Comparison of ENCODE assay signal across 9 cellular contexts in the genomic region with DNA sequence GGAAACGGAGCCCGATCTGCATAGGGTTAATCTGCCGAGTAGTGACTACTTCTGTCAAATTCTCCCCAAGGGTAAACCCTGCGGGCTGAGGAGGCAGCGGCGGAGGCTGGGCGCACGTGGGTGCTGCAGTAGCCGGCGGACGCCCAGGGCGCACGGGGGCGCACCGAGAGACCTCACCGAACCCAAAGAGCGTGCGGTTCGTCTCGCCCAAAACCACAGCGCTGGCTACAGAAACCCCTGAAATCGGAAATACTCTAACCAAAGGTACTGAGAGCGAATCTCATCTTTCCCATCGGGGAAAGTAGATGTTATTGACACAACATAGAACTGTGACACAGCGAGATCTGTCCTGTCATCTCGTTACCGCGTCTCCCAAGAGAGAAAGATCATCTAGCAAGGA. TPM values are rescaled to one million over a fixed set of nuclear protein-coding genes. Genes with fewer than 3 reads are reported as not detected.
DNase-seq lines count a peak whose midpoint lies in the region; ATAC-seq and TF ChIP-seq lines count a peak whose summit lies in the region.
"Had no signal": no experiment of that assay in that cellular context is flagged by ENCODE, and none has a peak within 500 bp of the region (broad histone marks: within the 10 kb centered on the region; RNA-seq: fewer than 3 reads in every experiment).

No MANE protein-coding gene starts in this region.

- no peak for TF ChIP-seq CTCF in spleen (IDR thresholded peaks at IDR 0.05 in 8 of 11, conservative IDR thresholded peaks at IDR 0.05 in 3 of 11)

- no peak overlapping the region for H3K27ac ChIP-seq in iPS-18a (ENCODE audit: low read length)
- no peak overlapping the region for H3K27ac ChIP-seq in spleen

- H3K9ac ChIP-seq in iPS-18a (ENCODE audit: low read length), result peak overlapping the region; percentile 26

- peak overlapping the region; percentile 66 for H3K4me3 ChIP-seq in iPS-18a (ENCODE audit: low read length)
- peak overlapping the region in 1 of 8 donors; percentile 17 for H3K4me3 ChIP-seq in spleen

- H3K27me3 ChIP-seq in iPS-18a (ENCODE audit: control insufficient read depth, insufficient read depth, low read length) (peaks cover 28% of the 10 kb centered on the region), spleen (replicated peaks in 1 of 7) (peaks cover 0 to 55% (median 8%) of the 10 kb centered on the region in 7 donors)

- 4 to 9% (median 6%) methylated on average over 18 to 28 of the region's 28 CpGs for WGBS in spleen, 5 donors

- intact Hi-C loops in spleen (cut with DNase I; ENCODE audit: low total_unique reads), result no loop called here

- peak; percentile 21 to 52 (median 22) for DNase-seq in activated CD8-positive, alpha-beta memory T cell treated with anti-CD3 and anti-CD28 coated beads for 48 hours (ENCODE audit: low read depth in 2 of 3, low spot score in 2 of 3)
- peak; percentile 47 to 56 for DNase-seq in stimulated activated CD8-positive, alpha-beta memory T cell treated with anti-CD3 and anti-CD28 coated beads, Interleukin-15, amount 100 ng/mL, for 48 hours (ENCODE audit: low read depth in 2 of 2)
- no peak for DNase-seq in CD1c-positive myeloid dendritic cell (ENCODE audit: extremely low spot score)
- DNase-seq in spleen, result no peak
- DNase-seq in H4 (ENCODE audit: low spot score), result no peak

- ATAC-seq in GM18519 (IDR thresholded peaks at IDR 0.05; ENCODE audit: low FRiP score, unreplicated experiment), result peak; percentile 79
- ATAC-seq in HG02884 (IDR thresholded peaks at IDR 0.05; ENCODE audit: unreplicated experiment), result peak; percentile 85

- H3K9me3 ChIP-seq in iPS-18a (ENCODE audit: control insufficient read depth, low read depth, low read length), result no peaks in the 10 kb centered on the region
- peaks cover 0 to 24% (median 14%) of the 10 kb centered on the region in 8 donors for H3K9me3 ChIP-seq in spleen

- H3K4me1 ChIP-seq in iPS-18a (ENCODE audit: control insufficient read depth, low read depth, low read length), result peaks cover 4% of the 10 kb centered on the region
- H3K4me1 ChIP-seq in spleen, result peaks cover 0 to 10% (median 8%) of the 10 kb centered on the region in 6 donors

- TF ChIP-seq POLR2A in spleen (IDR thresholded peaks at IDR 0.05), result no peak

- H3K36me3 ChIP-seq in iPS-18a (ENCODE audit: control insufficient read depth, low read depth, low read length) (no peaks in the 10 kb centered on the region), spleen (no peaks in the 10 kb centered on the region)

RNA-seq across cellular contexts. Expression of a gene that starts 56.0 kb away (rescaled TPM):
- total RNA-seq in spleen, result under 1 TPM in 6 of 7 donors, not detected in 1; 0.05 to 0.70 (median 0.09) TPM
- under 1 TPM; 0.03 to 0.06 (median 0.04) TPM for polyA plus RNA-seq in spleen
- 0.02 and 1.0 TPM in 2 replicates for total RNA-seq in H4 (2014; rRNA removed; shearing (Covaris generic))
- total RNA-seq: T-helper 1 cell treated with Interleukin-12 subunit alpha and Interleukin-12 subunit beta and Interleukin-4 antibody, amounts not matched to agents 30 ng/mL and 1 ng/mL, for 36 hours had no signal

Comparison
In these comparisons a context has a peak if more than half of its experiments do, and no peak if none do; other contexts are left out.
1. DNase-seq: peak in activated CD8-positive, alpha-beta memory T cell treated with anti-CD3 and anti-CD28 coated beads for 48 hours (3 of 3) and stimulated activated CD8-positive, alpha-beta memory T cell treated with anti-CD3 and anti-CD28 coated beads, Interleukin-15, amount 100 ng/mL, for 48 hours (2 of 2); none in CD1c-positive myeloid dendritic cell (single experiment), spleen (single experiment) and H4 (single experiment).